In genomic region chr5:141851195-141851874, GRCh38 we compare ENCODE assay signal across 9 cellular contexts. TPM values are rescaled to one million over a fixed set of nuclear protein-coding genes. Genes with fewer than 3 reads are reported as not detected.
A peak's percentile ranks its signal among the peaks of the same experiment; 100 is the strongest.
DNase-seq lines count a peak whose midpoint lies in the region; ATAC-seq and TF ChIP-seq lines count a peak whose summit lies in the region.
"Had no signal": no experiment of that assay in that cellular context is flagged by ENCODE, and none has a peak within 500 bp of the region (broad histone marks: within the 10 kb centered on the region; RNA-seq: fewer than 3 reads in every experiment).

No MANE protein-coding gene starts in this region.

- peak; percentile 60 for DNase-seq in GM23338 (ENCODE audit: low spot score)
- no peak for DNase-seq in central memory CD8-positive, alpha-beta T cell (ENCODE audit: low spot score in 2 of 2)
- no peak for DNase-seq in naive thymus-derived CD8-positive, alpha-beta T cell
- DNase-seq in NCI-H1048 (lab: John Stamatoyannopoulos, UW), result no peak
- DNase-seq in NOMO-1 (lab: John Stamatoyannopoulos, UW; ENCODE audit: unreplicated experiment in 2 of 2), result no peak
- DNase-seq in OCI-M2 (lab: John Stamatoyannopoulos, UW; ENCODE audit: unreplicated experiment), result no peak
- no peak for DNase-seq in WERI-Rb-1

- 0 out of 2 replicates have a peak overlapping the region, but pooled peaks have one; percentile 68 for H3K4me3 ChIP-seq in ACC112 (ENCODE audit: low read depth, low read length)
- peak overlapping the region; percentile 51 for H3K4me3 ChIP-seq in GM23338
- no peak overlapping the region; the same call in 1 of the 2 replicates for H3K4me3 ChIP-seq in WERI-Rb-1 (ENCODE audit: low read depth, low read length)

- peaks cover 9% of the 10 kb centered on the region for H3K4me1 ChIP-seq in ACC112 (ENCODE audit: control insufficient read depth, insufficient read depth, low read length, unreplicated experiment)
- H3K4me1 ChIP-seq in GM23338 (ENCODE audit: insufficient read depth), result peaks cover 56% of the 10 kb centered on the region

- H3K9me2 ChIP-seq in GM23338 (ENCODE audit: insufficient read depth), result no peaks in the 10 kb centered on the region

- TF ChIP-seq CTCF in GM23338 (conservative IDR thresholded peaks at IDR 0.05; ENCODE audit: low read depth in 2 of 2) (no peak), WERI-Rb-1 (IDR thresholded peaks at IDR 0.05; ENCODE audit: low read depth, low read length) (no peak)

- peaks cover 39% of the 10 kb centered on the region for H3F3A ChIP-seq in GM23338 (replicated peaks; ENCODE audit: low read depth)

- peak overlapping the region; percentile 65 for H3K4me2 ChIP-seq in GM23338

- POLR2A ChIA-PET in naive thymus-derived CD8-positive, alpha-beta T cell (lab: Charles Lee), result no interaction called here

- peaks cover 61% of the 10 kb centered on the region for H3K4me1 Mint-ChIP-seq in GM23338
- no peaks in the 10 kb centered on the region for H3K4me1 Mint-ChIP-seq in central memory CD8-positive, alpha-beta T cell
- peaks cover 8 to 13% (median 12%) of the 10 kb centered on the region in 4 donors for H3K4me1 Mint-ChIP-seq in naive thymus-derived CD8-positive, alpha-beta T cell

- no peaks in the 10 kb centered on the region for H3K27me3 ChIP-seq in ACC112 (ENCODE audit: insufficient read depth, low read length)
- no peaks in the 10 kb centered on the region for H3K27me3 ChIP-seq in GM23338 (ENCODE audit: insufficient read depth)
- H3K27me3 ChIP-seq in WERI-Rb-1 (ENCODE audit: insufficient read depth, low read depth, severe bottlenecking), result no peaks in the 10 kb centered on the region

- H3K9me3 ChIP-seq in WERI-Rb-1 (ENCODE audit: severe bottlenecking), result no peaks in the 10 kb centered on the region

- H4K20me1 ChIP-seq in GM23338 (replicated peaks; ENCODE audit: insufficient read depth), result no peaks in the 10 kb centered on the region

- H3K79me2 ChIP-seq in ACC112 (ENCODE audit: control insufficient read depth, insufficient read depth, low read length, unreplicated experiment) (no peaks in the 10 kb centered on the region), GM23338 (replicated peaks; ENCODE audit: insufficient read depth) (peaks cover 18% of the 10 kb centered on the region)

- H3K36me3 Mint-ChIP-seq in GM23338 (ENCODE audit: low read depth), result peaks cover 36% of the 10 kb centered on the region
- H3K36me3 Mint-ChIP-seq in central memory CD8-positive, alpha-beta T cell (ENCODE audit: insufficient read depth), result peaks cover 2% of the 10 kb centered on the region
- H3K36me3 Mint-ChIP-seq in naive thymus-derived CD8-positive, alpha-beta T cell, result no peaks in the 10 kb centered on the region

- H3K9me3 Mint-ChIP-seq in GM23338, result no peaks in the 10 kb centered on the region
- H3K9me3 Mint-ChIP-seq in central memory CD8-positive, alpha-beta T cell, result no peaks in the 10 kb centered on the region
- H3K9me3 Mint-ChIP-seq in naive thymus-derived CD8-positive, alpha-beta T cell, result no peaks in the 10 kb centered on the region

- peak overlapping the region; percentile 75; the same call in 2 of the 3 replicates for H3K4me3 Mint-ChIP-seq in GM23338
- peak overlapping the region; percentile 80 for H3K4me3 Mint-ChIP-seq in central memory CD8-positive, alpha-beta T cell
- H3K4me3 Mint-ChIP-seq in naive thymus-derived CD8-positive, alpha-beta T cell, result peak overlapping the region; percentile 40 to 86 (median 68)

- H3K27ac ChIP-seq in ACC112 (ENCODE audit: low read depth, low read length) (no peak overlapping the region), GM23338 (ENCODE audit: low read depth) (peak overlapping the region; percentile 97), WERI-Rb-1 (no peak overlapping the region)

- H3K27ac Mint-ChIP-seq in GM23338, result peak overlapping the region; percentile 97
- no peak overlapping the region for H3K27ac Mint-ChIP-seq in central memory CD8-positive, alpha-beta T cell (ENCODE audit: low read depth)
- H3K27ac Mint-ChIP-seq in naive thymus-derived CD8-positive, alpha-beta T cell, result peak overlapping the region in 7 of 10 donors; percentile 62 to 81 (median 76)

- H3K36me3 ChIP-seq in ACC112 (ENCODE audit: insufficient read depth, low read length) (no peaks in the 10 kb centered on the region), GM23338 (ENCODE audit: insufficient read depth) (no peaks in the 10 kb centered on the region; the same call in 1 of the 2 replicates), WERI-Rb-1 (peaks cover 3% of the 10 kb centered on the region; the same call in 1 of the 2 replicates)

- ATAC-seq in GM23338, result no peak
- ATAC-seq in central memory CD8-positive, alpha-beta T cell (replicated peaks; ENCODE audit: extremely low read depth, poor library complexity, severe bottlenecking), result no peak
- no peak for ATAC-seq in naive thymus-derived CD8-positive, alpha-beta T cell

- H2AFZ ChIP-seq in ACC112 (ENCODE audit: low read length, unreplicated experiment), result peak overlapping the region; percentile 12
- no peak overlapping the region for H2AFZ ChIP-seq in GM23338

- peaks cover 17% of the 10 kb centered on the region for H3K27me3 Mint-ChIP-seq in GM23338 (ENCODE audit: insufficient read depth, low read depth, poor library complexity)
- H3K27me3 Mint-ChIP-seq in central memory CD8-positive, alpha-beta T cell, result no peaks in the 10 kb centered on the region
- H3K27me3 Mint-ChIP-seq in naive thymus-derived CD8-positive, alpha-beta T cell, result peaks cover 0 to 4% (median 0%) of the 10 kb centered on the region in 5 donors

TF ChIP-seq in GM23338, 12 proteins besides CTCF, POLR2A, EP300 and RAD21 (continues in another document):
- TF ChIP-seq, protein P1, sequence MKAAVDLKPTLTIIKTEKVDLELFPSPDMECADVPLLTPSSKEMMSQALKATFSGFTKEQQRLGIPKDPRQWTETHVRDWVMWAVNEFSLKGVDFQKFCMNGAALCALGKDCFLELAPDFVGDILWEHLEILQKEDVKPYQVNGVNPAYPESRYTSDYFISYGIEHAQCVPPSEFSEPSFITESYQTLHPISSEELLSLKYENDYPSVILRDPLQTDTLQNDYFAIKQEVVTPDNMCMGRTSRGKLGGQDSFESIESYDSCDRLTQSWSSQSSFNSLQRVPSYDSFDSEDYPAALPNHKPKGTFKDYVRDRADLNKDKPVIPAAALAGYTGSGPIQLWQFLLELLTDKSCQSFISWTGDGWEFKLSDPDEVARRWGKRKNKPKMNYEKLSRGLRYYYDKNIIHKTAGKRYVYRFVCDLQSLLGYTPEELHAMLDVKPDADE (IDR thresholded peaks at IDR 0.05), result no peak
- TF ChIP-seq JUNB (IDR thresholded peaks at IDR 0.05; ENCODE audit: unreplicated experiment) (no peak), CREB1 (CRISPR knock-in tag; IDR thresholded peaks at IDR 0.05; ENCODE audit: low read depth) (no peak)
- TF ChIP-seq, protein P2, sequence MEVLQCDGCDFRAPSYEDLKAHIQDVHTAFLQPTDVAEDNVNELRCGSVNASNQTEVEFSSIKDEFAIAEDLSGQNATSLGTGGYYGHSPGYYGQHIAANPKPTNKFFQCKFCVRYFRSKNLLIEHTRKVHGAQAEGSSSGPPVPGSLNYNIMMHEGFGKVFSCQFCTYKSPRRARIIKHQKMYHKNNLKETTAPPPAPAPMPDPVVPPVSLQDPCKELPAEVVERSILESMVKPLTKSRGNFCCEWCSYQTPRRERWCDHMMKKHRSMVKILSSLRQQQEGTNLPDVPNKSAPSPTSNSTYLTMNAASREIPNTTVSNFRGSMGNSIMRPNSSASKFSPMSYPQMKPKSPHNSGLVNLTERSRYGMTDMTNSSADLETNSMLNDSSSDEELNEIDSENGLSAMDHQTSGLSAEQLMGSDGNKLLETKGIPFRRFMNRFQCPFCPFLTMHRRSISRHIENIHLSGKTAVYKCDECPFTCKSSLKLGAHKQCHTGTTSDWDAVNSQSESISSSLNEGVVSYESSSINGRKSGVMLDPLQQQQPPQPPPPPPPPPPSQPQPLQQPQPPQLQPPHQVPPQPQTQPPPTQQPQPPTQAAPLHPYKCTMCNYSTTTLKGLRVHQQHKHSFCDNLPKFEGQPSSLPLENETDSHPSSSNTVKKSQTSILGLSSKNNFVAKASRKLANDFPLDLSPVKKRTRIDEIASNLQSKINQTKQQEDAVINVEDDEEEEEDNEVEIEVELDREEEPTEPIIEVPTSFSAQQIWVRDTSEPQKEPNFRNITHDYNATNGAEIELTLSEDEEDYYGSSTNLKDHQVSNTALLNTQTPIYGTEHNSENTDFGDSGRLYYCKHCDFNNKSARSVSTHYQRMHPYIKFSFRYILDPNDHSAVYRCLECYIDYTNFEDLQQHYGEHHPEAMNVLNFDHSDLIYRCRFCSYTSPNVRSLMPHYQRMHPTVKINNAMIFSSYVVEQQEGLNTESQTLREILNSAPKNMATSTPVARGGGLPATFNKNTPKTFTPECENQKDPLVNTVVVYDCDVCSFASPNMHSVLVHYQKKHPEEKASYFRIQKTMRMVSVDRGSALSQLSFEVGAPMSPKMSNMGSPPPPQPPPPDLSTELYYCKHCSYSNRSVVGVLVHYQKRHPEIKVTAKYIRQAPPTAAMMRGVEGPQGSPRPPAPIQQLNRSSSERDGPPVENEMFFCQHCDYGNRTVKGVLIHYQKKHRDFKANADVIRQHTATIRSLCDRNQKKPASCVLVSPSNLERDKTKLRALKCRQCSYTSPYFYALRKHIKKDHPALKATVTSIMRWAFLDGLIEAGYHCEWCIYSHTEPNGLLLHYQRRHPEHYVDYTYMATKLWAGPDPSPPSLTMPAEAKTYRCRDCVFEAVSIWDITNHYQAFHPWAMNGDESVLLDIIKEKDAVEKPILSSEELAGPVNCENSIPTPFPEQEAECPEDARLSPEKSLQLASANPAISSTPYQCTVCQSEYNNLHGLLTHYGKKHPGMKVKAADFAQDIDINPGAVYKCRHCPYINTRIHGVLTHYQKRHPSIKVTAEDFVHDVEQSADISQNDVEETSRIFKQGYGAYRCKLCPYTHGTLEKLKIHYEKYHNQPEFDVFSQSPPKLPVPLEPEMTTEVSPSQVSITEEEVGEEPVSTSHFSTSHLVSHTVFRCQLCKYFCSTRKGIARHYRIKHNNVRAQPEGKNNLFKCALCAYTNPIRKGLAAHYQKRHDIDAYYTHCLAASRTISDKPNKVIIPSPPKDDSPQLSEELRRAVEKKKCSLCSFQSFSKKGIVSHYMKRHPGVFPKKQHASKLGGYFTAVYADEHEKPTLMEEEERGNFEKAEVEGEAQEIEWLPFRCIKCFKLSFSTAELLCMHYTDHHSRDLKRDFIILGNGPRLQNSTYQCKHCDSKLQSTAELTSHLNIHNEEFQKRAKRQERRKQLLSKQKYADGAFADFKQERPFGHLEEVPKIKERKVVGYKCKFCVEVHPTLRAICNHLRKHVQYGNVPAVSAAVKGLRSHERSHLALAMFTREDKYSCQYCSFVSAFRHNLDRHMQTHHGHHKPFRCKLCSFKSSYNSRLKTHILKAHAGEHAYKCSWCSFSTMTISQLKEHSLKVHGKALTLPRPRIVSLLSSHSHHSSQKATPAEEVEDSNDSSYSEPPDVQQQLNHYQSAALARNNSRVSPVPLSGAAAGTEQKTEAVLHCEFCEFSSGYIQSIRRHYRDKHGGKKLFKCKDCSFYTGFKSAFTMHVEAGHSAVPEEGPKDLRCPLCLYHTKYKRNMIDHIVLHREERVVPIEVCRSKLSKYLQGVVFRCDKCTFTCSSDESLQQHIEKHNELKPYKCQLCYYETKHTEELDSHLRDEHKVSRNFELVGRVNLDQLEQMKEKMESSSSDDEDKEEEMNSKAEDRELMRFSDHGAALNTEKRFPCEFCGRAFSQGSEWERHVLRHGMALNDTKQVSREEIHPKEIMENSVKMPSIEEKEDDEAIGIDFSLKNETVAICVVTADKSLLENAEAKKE (CRISPR knock-in tag; IDR thresholded peaks at IDR 0.05), result no peak

RNA-seq across cellular contexts. Expression of gene PCDH1, which starts 26.9 kb away (rescaled TPM):
- 155 and 183 TPM in 2 replicates for total RNA-seq in GM23338 (2014; rRNA removed; shearing (Covaris generic))
- 26.2 and 27.8 TPM in 2 replicates for polyA plus RNA-seq in GM23338 (2016; fragmentation: Nextera tagmentation; extraction: Ambion mirVana)
- total RNA-seq in naive thymus-derived CD8-positive, alpha-beta T cell, result not detected
- 1 to 10 TPM in 1 of 3 donors, under 1 TPM in 1, not detected in 1; 0.06 to 1.3 TPM for polyA plus RNA-seq in naive thymus-derived CD8-positive, alpha-beta T cell
- total RNA-seq: LHCN-M2 had no signal

Comparison
In these comparisons a context has a peak if more than half of its experiments do, and no peak if none do; other contexts are left out.
1. RNA of gene PCDH1, which starts 26.9 kb away (total RNA-seq): 155 to 183 TPM in GM23338; not detected in naive thymus-derived CD8-positive, alpha-beta T cell; every median in the first group is over 100 times any median in the second.
2. Peak in every context shown above with its lines, with median percentiles within 50 percentile points of each other: H3K4me3 Mint-ChIP-seq.